Comparison of ENCODE assay signal across 8 cellular contexts in genomic region chr19:33301011-33301899, GRCh38. TPM values are rescaled to one million over a fixed set of nuclear protein-coding genes. Genes with fewer than 3 reads are reported as not detected.
DNase-seq lines count a peak whose midpoint lies in the region; ATAC-seq and TF ChIP-seq lines count a peak whose summit lies in the region.

No MANE protein-coding gene starts in this region.

- in situ Hi-C loops in transverse colon (cut with MboI; ENCODE audit: low pct_ligation_motif_present in 1 of 4, low pct_unique_long_range_greater_than_20kb in 1 of 4, low sequenced_read_pairs in 3 of 4) = no loop called here
- in situ Hi-C loops in ACHN (cut with HindIII; ENCODE audit: low pct_ligation_motif_present, low pct_unique_long_range_greater_than_20kb, low sequenced_read_pairs) = no loop called here

- ATAC-seq in activated T-cell treated with anti-CD3 and anti-CD28 coated beads, Interleukin-2, amount 50 U/mL, for 4 hours = no peak
- ATAC-seq in HG03095 (IDR thresholded peaks at IDR 0.05; ENCODE audit: unreplicated experiment) = no peak

- H3K27ac Mint-ChIP-seq in mesothelial cell of epicardium = no peak overlapping the region

- intact Hi-C loops in transverse colon (cut with DNase I; ENCODE audit: low total_unique reads) = loop anchor here (10.0 kb wide), 1 partner anchor 66 kb away; no protein-coding TSS in a partner anchor

- 6% methylated on average over 40 of the region's 95 CpGs; no CpG with 5 or more reads in 1 of the 2 donors for WGBS in transverse colon (ENCODE audit: low coverage in 1 of 2), 2 donors

- peak overlapping the region; percentile 37 to 78 (median 65) for H3K4me3 ChIP-seq in transverse colon

- no peak for TF ChIP-seq CTCF in mesothelial cell of epicardium (IDR thresholded peaks at IDR 0.05; ENCODE audit: unreplicated experiment)
- no peak for TF ChIP-seq CTCF in transverse colon (IDR thresholded peaks at IDR 0.05)

- peaks cover 37% of the 10 kb centered on the region for H3K27me3 Mint-ChIP-seq in activated T-cell treated with anti-CD3 and anti-CD28 coated beads, Interleukin-2, amount 50 U/mL, for 4 hours (ENCODE audit: low read depth)
- H3K27me3 Mint-ChIP-seq in mesothelial cell of epicardium (ENCODE audit: low read depth) = peaks cover 25% of the 10 kb centered on the region

- H3K27ac ChIP-seq in transverse colon = peak overlapping the region; percentile 90 to 94 (median 92)

- no peaks in the 10 kb centered on the region for H3K9me3 ChIP-seq in transverse colon

- peaks cover 9% of the 10 kb centered on the region for H3K27me3 ChIP-seq in transverse colon

- TF ChIP-seq POLR2A in transverse colon (IDR thresholded peaks at IDR 0.05) = no peak

- H3K9me3 Mint-ChIP-seq in activated T-cell treated with anti-CD3 and anti-CD28 coated beads, Interleukin-2, amount 50 U/mL, for 4 hours = no peaks in the 10 kb centered on the region
- no peaks in the 10 kb centered on the region for H3K9me3 Mint-ChIP-seq in mesothelial cell of epicardium

- no peak for TF ChIP-seq EP300 in transverse colon (IDR thresholded peaks at IDR 0.05; ENCODE audit: low read depth)

- peak overlapping the region; percentile 55 for H3K4me3 Mint-ChIP-seq in activated T-cell treated with anti-CD3 and anti-CD28 coated beads, Interleukin-2, amount 50 U/mL, for 4 hours
- H3K4me3 Mint-ChIP-seq in mesothelial cell of epicardium = peak overlapping the region; percentile 69

- DNase-seq in activated T-cell treated with anti-CD3 and anti-CD28 coated beads, Interleukin-2, amount 50 U/mL, for 4 hours = no peak
- DNase-seq in activated T-cell treated with anti-CD3 and anti-CD28 coated beads, Interleukin-2, amount 50 U/mL, for 1 hour = no peak
- DNase-seq in cerebellum (ENCODE audit: low spot score) (peak; percentile 57), mesothelial cell of epicardium (ENCODE audit: low spot score in 2 of 2, unreplicated experiment in 2 of 2) (peak in 1 of 2 experiments; percentile 48), transverse colon (peak; percentile 27), NCI-H69 (lab: John Stamatoyannopoulos, UW) (no peak), ACHN (no peak)

- peaks cover 3% of the 10 kb centered on the region for H3K4me1 Mint-ChIP-seq in activated T-cell treated with anti-CD3 and anti-CD28 coated beads, Interleukin-2, amount 50 U/mL, for 4 hours (ENCODE audit: low read depth)
- H3K4me1 Mint-ChIP-seq in mesothelial cell of epicardium = peaks cover 57% of the 10 kb centered on the region

- no peaks in the 10 kb centered on the region for H3K36me3 Mint-ChIP-seq in activated T-cell treated with anti-CD3 and anti-CD28 coated beads, Interleukin-2, amount 50 U/mL, for 4 hours (ENCODE audit: insufficient read depth)
- no peaks in the 10 kb centered on the region for H3K36me3 Mint-ChIP-seq in mesothelial cell of epicardium

- H3K36me3 ChIP-seq in transverse colon = no peaks in the 10 kb centered on the region

- peaks cover 7 to 54% (median 26%) of the 10 kb centered on the region in 4 donors for H3K4me1 ChIP-seq in transverse colon

RNA-seq across cellular contexts. Expression of gene CEBPA, which starts 1.1 kb away (rescaled TPM):
- total RNA-seq in activated T-cell treated with anti-CD3 and anti-CD28 coated beads, Interleukin-2, amount 50 U/mL, for 4 hours = 1 to 10 TPM; 1.0 to 1.5 (median 1.5) TPM
- 2.2 TPM for total RNA-seq in cerebellum
- total RNA-seq in mesothelial cell of epicardium = 8.5 to 10.1 TPM (median 9.4 TPM) in 3 replicates
- 10 to 100 TPM; 69.4 to 84.2 (median 77.3) TPM for total RNA-seq in transverse colon

Comparison
In these comparisons a context has a peak if more than half of its experiments do, and no peak if none do; other contexts are left out.
1. DNase-seq: peak in cerebellum (single experiment) and transverse colon (single experiment); none in activated T-cell treated with anti-CD3 and anti-CD28 coated beads, Interleukin-2, amount 50 U/mL, for 4 hours (single experiment), activated T-cell treated with anti-CD3 and anti-CD28 coated beads, Interleukin-2, amount 50 U/mL, for 1 hour (single experiment), NCI-H69 (single experiment) and ACHN (single experiment).